In genomic region chr20:25544316-25544715, GRCh38 we compare ENCODE assay signal across 1 cellular context.
TF ChIP-seq lines count a peak whose summit lies in the region.

No MANE protein-coding gene starts in this region.

TF ChIP-seq in K562, 482 proteins besides CTCF, POLR2A, EP300 and RAD21 (continued from another document):
- no peak for TF ChIP-seq MLX (CRISPR knock-in tag; conservative IDR thresholded peaks at IDR 0.05)
- no peak for TF ChIP-seq NFRKB (IDR thresholded peaks at IDR 0.05; ENCODE audit: low read depth)
- TF ChIP-seq FOXK2 (conservative IDR thresholded peaks at IDR 0.05 in 1 of 2, IDR thresholded peaks at IDR 0.05 in 1 of 2; ENCODE audit: low read depth in 2 of 2): no peak
- no peak for TF ChIP-seq ZNF282 (CRISPR knock-in tag; IDR thresholded peaks at IDR 0.05)
- no peak for TF ChIP-seq FOS (IDR thresholded peaks at IDR 0.05; ENCODE audit: extremely low read depth, insufficient read length)
- no peak for TF ChIP-seq ZNF239 (CRISPR knock-in tag; IDR thresholded peaks at IDR 0.05)
- no peak for TF ChIP-seq TFAM (CRISPR knock-in tag; conservative IDR thresholded peaks at IDR 0.05)
